9 cellular contexts compared by ENCODE assay signal in genomic region chr1:101371259-101371658, GRCh38.
DNase-seq lines count a peak whose midpoint lies in the region; ATAC-seq, FAIRE-seq and TF ChIP-seq lines count a peak whose summit lies in the region.
"Had no signal": no experiment of that assay in that cellular context is flagged by ENCODE, and none has a peak within 500 bp of the region (broad histone marks: within the 10 kb centered on the region; RNA-seq: fewer than 3 reads in every experiment).

No MANE protein-coding gene starts in this region.

- H3K4me3 Mint-ChIP-seq in activated CD8-positive, alpha-beta T cell treated with anti-CD3 and anti-CD28 coated beads for 36 hours: no peak overlapping the region

- H3K27ac Mint-ChIP-seq in activated CD8-positive, alpha-beta T cell treated with anti-CD3 and anti-CD28 coated beads for 36 hours: no peak overlapping the region

- no peaks in the 10 kb centered on the region for H3K27me3 ChIP-seq in gastrocnemius medialis

- no peak for TF ChIP-seq POLR2A in A549 (IDR thresholded peaks at IDR 0.05; ENCODE audit: low read length)
- no peak for TF ChIP-seq POLR2A in gastrocnemius medialis (IDR thresholded peaks at IDR 0.05)
- no peak for TF ChIP-seq POLR2A in lower leg skin (IDR thresholded peaks at IDR 0.05)

- no peak for TF ChIP-seq EP300 in A549 (IDR thresholded peaks at IDR 0.05)

- FAIRE-seq in A549 (lab: Jason Lieb, UNC): no peak
- FAIRE-seq: G401.6 had no signal

- peaks cover 10% of the 10 kb centered on the region for H3K4me1 Mint-ChIP-seq in activated CD8-positive, alpha-beta T cell treated with anti-CD3 and anti-CD28 coated beads for 36 hours (ENCODE audit: low read depth)

- H3K4me3 ChIP-seq in A549 (no peak overlapping the region), gastrocnemius medialis (no peak overlapping the region), lower leg skin (ENCODE audit: low read depth, poor library complexity, severe bottlenecking) (no peak overlapping the region)

- no peaks in the 10 kb centered on the region for H3K36me3 Mint-ChIP-seq in activated CD8-positive, alpha-beta T cell treated with anti-CD3 and anti-CD28 coated beads for 36 hours (ENCODE audit: low read depth)

- intact Hi-C loops in activated CD8-positive, alpha-beta T cell treated with anti-CD3 and anti-CD28 coated beads for 36 hours (cut with micrococcal nuclease): loop anchor here (1.0 kb wide), 1 partner anchor 81 kb away; no protein-coding TSS in a partner anchor
- intact Hi-C loops in gastrocnemius medialis (cut with DNase I; ENCODE audit: low total_unique reads) (no loop called here), lower leg skin (cut with DNase I; ENCODE audit: low total_unique reads) (no loop called here)

- H3K4me1 ChIP-seq in A549: peaks cover 7% of the 10 kb centered on the region; the same call in 1 of the 3 replicates
- peaks cover 0 to 8% of the 10 kb centered on the region in 2 donors for H3K4me1 ChIP-seq in gastrocnemius medialis

- no peaks in the 10 kb centered on the region for H3K9me3 ChIP-seq in A549
- peaks cover 0 to 7% (median 0%) of the 10 kb centered on the region in 3 donors for H3K9me3 ChIP-seq in gastrocnemius medialis

- no peaks in the 10 kb centered on the region for H3K27me3 Mint-ChIP-seq in activated CD8-positive, alpha-beta T cell treated with anti-CD3 and anti-CD28 coated beads for 36 hours

- no peak overlapping the region for H3K4me2 ChIP-seq in A549

- POLR2A ChIA-PET in A549 (lab: Yijun Ruan, JAX): no interaction called here
- POLR2A ChIA-PET in activated CD8-positive, alpha-beta T cell treated with anti-CD3 and anti-CD28 coated beads for 36 hours (lab: Charles Lee): interaction anchor here (0.6 kb wide), 1 partner anchor 31 kb away, joined by 3 read pairs; no protein-coding TSS in a partner anchor

- H3K27ac ChIP-seq in A549 (no peak overlapping the region), gastrocnemius medialis (no peak overlapping the region)

- no peaks in the 10 kb centered on the region for H3K36me3 ChIP-seq in gastrocnemius medialis

- peak; percentile 4 to 13 for DNase-seq in A549 (ENCODE audit: low read depth in 1 of 2, low spot score in 1 of 2)
- DNase-seq in activated CD8-positive, alpha-beta T cell treated with anti-CD3 and anti-CD28 coated beads for 36 hours: peak; percentile 42
- no peak for DNase-seq in gastrocnemius medialis
- no peak for DNase-seq in lower leg skin (ENCODE audit: low spot score in 2 of 2)
- DNase-seq in NCI-H524 (lab: John Stamatoyannopoulos, UW): no peak
- no peak for DNase-seq in dedifferentiated amniotic fluid mesenchymal stem cell (ENCODE audit: extremely low spot score)

- TF ChIP-seq CTCF in A549 (IDR thresholded peaks at IDR 0.05): no peak
- no peak for TF ChIP-seq CTCF in activated CD8-positive, alpha-beta T cell treated with anti-CD3 and anti-CD28 coated beads for 36 hours (IDR thresholded peaks at IDR 0.05)
- TF ChIP-seq CTCF in gastrocnemius medialis (IDR thresholded peaks at IDR 0.05 in 4 of 5, conservative IDR thresholded peaks at IDR 0.05 in 1 of 5): no peak
- no peak for TF ChIP-seq CTCF in lower leg skin (IDR thresholded peaks at IDR 0.05)

- peak in 1 of 2 experiments; percentile 62; a peak in 2 of 6 replicates for ATAC-seq in A549
- peak; percentile 97 for ATAC-seq in GM19025 (IDR thresholded peaks at IDR 0.05; ENCODE audit: low read depth, unreplicated experiment)
- ATAC-seq in HG03064 (IDR thresholded peaks at IDR 0.05; ENCODE audit: low read depth, unreplicated experiment): peak; percentile 91
- ATAC-seq in activated CD8-positive, alpha-beta T cell treated with anti-CD3 and anti-CD28 coated beads for 36 hours: peak; percentile 96
- ATAC-seq in gastrocnemius medialis: peak; percentile 30 to 91

- peaks cover 9% of the 10 kb centered on the region for H3K9me3 Mint-ChIP-seq in activated CD8-positive, alpha-beta T cell treated with anti-CD3 and anti-CD28 coated beads for 36 hours

- in situ Hi-C loops in gastrocnemius medialis (cut with MboI; ENCODE audit: low sequenced_read_pairs in 4 of 4): no loop called here

- CTCF ChIA-PET in A549 (lab: Yijun Ruan, JAX): no interaction called here
- CTCF ChIA-PET in activated CD8-positive, alpha-beta T cell treated with anti-CD3 and anti-CD28 coated beads for 36 hours (lab: Charles Lee): interaction anchor here (1.2 to 4.3 kb wide), 4 partner anchors 13 to 135 kb away, joined by 3 to 24 read pairs (median 5); no protein-coding TSS in a partner anchor

- no peak for TF ChIP-seq RAD21 in A549 (conservative IDR thresholded peaks at IDR 0.05 in 1 of 2, IDR thresholded peaks at IDR 0.05 in 1 of 2)

TF ChIP-seq in A549, 52 proteins besides CTCF, POLR2A, EP300 and RAD21:
- TF ChIP-seq RCOR1 (IDR thresholded peaks at IDR 0.05; ENCODE audit: low read depth, low read length) (no peak), POLR2AphosphoS2 (conservative IDR thresholded peaks at IDR 0.05; ENCODE audit: low read length) (no peak), ZC3H11A (IDR thresholded peaks at IDR 0.05) (no peak), SREBF2 (IDR thresholded peaks at IDR 0.05) (no peak), EHMT2 (IDR thresholded peaks at IDR 0.05; ENCODE audit: low read depth) (no peak), FOSL2 (IDR thresholded peaks at IDR 0.05) (no peak), FOSL2 (CRISPR knock-in tag; IDR thresholded peaks at IDR 0.05) (no peak), USF2 (IDR thresholded peaks at IDR 0.05) (no peak), CHD4 (IDR thresholded peaks at IDR 0.05; ENCODE audit: borderline replicate concordance) (no peak), SMC3 (IDR thresholded peaks at IDR 0.05) (no peak), ELK1 (IDR thresholded peaks at IDR 0.05; ENCODE audit: low read depth, low read length) (no peak), CEBPB (IDR thresholded peaks at IDR 0.05) (no peak), HOXA7 (CRISPR knock-in tag; IDR thresholded peaks at IDR 0.05) (no peak), KDM5A (IDR thresholded peaks at IDR 0.05) (no peak)

Comparison
In these comparisons a context has a peak if more than half of its experiments do, and no peak if none do; other contexts are left out.
1. DNase-seq: peak in A549 (2 of 2) and activated CD8-positive, alpha-beta T cell treated with anti-CD3 and anti-CD28 coated beads for 36 hours (single experiment); none in gastrocnemius medialis (0 of 2), lower leg skin (0 of 2), NCI-H524 (0 of 2) and dedifferentiated amniotic fluid mesenchymal stem cell (single experiment).